In genomic region chr21:15430577-15430976, GRCh38 we compare ENCODE assay signal across 17 cellular contexts.
DNase-seq lines count a peak whose midpoint lies in the region; ATAC-seq and TF ChIP-seq lines count a peak whose summit lies in the region.
"Had no signal": no experiment of that assay in that cellular context is flagged by ENCODE, and none has a peak within 500 bp of the region (broad histone marks: within the 10 kb centered on the region; RNA-seq: fewer than 3 reads in every experiment).

No MANE protein-coding gene starts in this region.

- intact Hi-C loops in heart right ventricle (cut with DNase I): no loop called here

- H3K36me3 ChIP-seq in heart right ventricle (no peaks in the 10 kb centered on the region), right atrium auricular region (no peaks in the 10 kb centered on the region), BE2C (no peaks in the 10 kb centered on the region)

- ATAC-seq in heart right ventricle: peak in 7 of 8 donors; percentile 39 to 88 (median 64)
- ATAC-seq: GM12878 had no signal

- H3K27ac ChIP-seq in heart right ventricle (peak overlapping the region in 4 of 10 donors; percentile 25 to 76 (median 46)), right atrium auricular region (no peak overlapping the region)
- H3K27ac ChIP-seq: 22Rv1 had no signal

- WGBS in heart right ventricle, 2 donors: 33 to 42% methylated on average over 3 of the region's 3 CpGs

- H3K4me1 ChIP-seq in heart right ventricle: peaks cover 0 to 16% (median 13%) of the 10 kb centered on the region in 9 donors
- H3K4me1 ChIP-seq in right atrium auricular region: peaks cover 0 to 13% of the 10 kb centered on the region in 2 donors
- no peaks in the 10 kb centered on the region for H3K4me1 ChIP-seq in BE2C
- H3K4me1 ChIP-seq: Caco-2 had no signal

- H3K9me3 ChIP-seq in heart right ventricle: peaks cover 0 to 13% (median 0%) of the 10 kb centered on the region in 11 donors
- H3K9me3 ChIP-seq in right atrium auricular region: no peaks in the 10 kb centered on the region
- H3K9me3 ChIP-seq in BE2C: no peaks in the 10 kb centered on the region
- H3K9me3 ChIP-seq: Caco-2 had no signal

- no peak for TF ChIP-seq CTCF in heart right ventricle (IDR thresholded peaks at IDR 0.05)
- TF ChIP-seq CTCF in right atrium auricular region (IDR thresholded peaks at IDR 0.05): no peak
- TF ChIP-seq CTCF in cardiac fibroblast (IDR thresholded peaks at IDR 0.05; ENCODE audit: low read depth, low read length): no peak
- no peak for TF ChIP-seq CTCF in BE2C (IDR thresholded peaks at IDR 0.05; ENCODE audit: low read depth, low read length)

- no peaks in the 10 kb centered on the region for H3K27me3 ChIP-seq in heart right ventricle
- no peaks in the 10 kb centered on the region for H3K27me3 ChIP-seq in right atrium auricular region
- H3K27me3 ChIP-seq in BE2C: no peaks in the 10 kb centered on the region

- DNase-seq in heart right ventricle (peak in 1 of 2 donors; percentile 39), right atrium auricular region (ENCODE audit: low spot score) (no peak), cardiac fibroblast (ENCODE audit: low read depth in 2 of 2) (peak; percentile 49 to 76), myocyte (ENCODE audit: low read depth) (peak; percentile 36), stromal cell of bone marrow (ENCODE audit: low read depth) (peak; percentile 12), BE2C (no peak), NCI-H146 treated with DMSO at 0.1 percent for 48 hours (lab: John Stamatoyannopoulos, UW; ENCODE audit: unreplicated experiment) (no peak), COR-L47 (lab: John Stamatoyannopoulos, UW) (no peak)
- DNase-seq: Caco-2; DMS53; NCI-H1092 treated with DMSO at 0.1 percent for 48 hours; NCI-H1694 treated with DMSO at 0.1 percent for 48 hours; NCI-H345; NCI-H69; NK-92 treated with Interleukin-12 subunit alpha and Interleukin-12 subunit beta, amount 100 ng/mL, for 24 hours had no signal

- H3K4me3 ChIP-seq in heart right ventricle (no peak overlapping the region), right atrium auricular region (no peak overlapping the region), cardiac fibroblast (replicated peaks in 1 of 2; ENCODE audit: low read depth in 2 of 2, low read length in 2 of 2) (no peak overlapping the region), BE2C (ENCODE audit: low read depth, low read length) (no peak overlapping the region)
- H3K4me3 ChIP-seq: GM12878 had no signal

Comparison
In these comparisons a context has a peak if more than half of its experiments do, and no peak if none do; other contexts are left out.
1. DNase-seq: peak in cardiac fibroblast (2 of 2), myocyte (single experiment) and stromal cell of bone marrow (single experiment); none in right atrium auricular region (single experiment), BE2C (single experiment), NCI-H146 treated with DMSO at 0.1 percent for 48 hours (single experiment) and COR-L47 (single experiment).